Comparison of ENCODE assay signal across 1 cellular context in genomic region chr22:19852177-19852781, GRCh38.
TF ChIP-seq lines count a peak whose summit lies in the region.

No MANE protein-coding gene starts in this region.

TF ChIP-seq in IMR-90, 13 proteins besides CTCF, POLR2A, EP300 and RAD21:
- TF ChIP-seq USF2 (IDR thresholded peaks at IDR 0.05; ENCODE audit: low read depth, low read length), result no peak
- TF ChIP-seq SMC3 (IDR thresholded peaks at IDR 0.05; ENCODE audit: low read depth, low read length), result no peak
- no peak for TF ChIP-seq ELK1 (IDR thresholded peaks at IDR 0.05; ENCODE audit: borderline replicate concordance, low read depth, low read length)
- TF ChIP-seq RFX5 (IDR thresholded peaks at IDR 0.05; ENCODE audit: low read depth, low read length), result no peak
- no peak for TF ChIP-seq MXI1 (IDR thresholded peaks at IDR 0.05; ENCODE audit: borderline replicate concordance, low read depth, low read length)
- TF ChIP-seq CEBPB (IDR thresholded peaks at IDR 0.05; ENCODE audit: low read depth, low read length), result no peak
- no peak for TF ChIP-seq MAZ (IDR thresholded peaks at IDR 0.05; ENCODE audit: borderline replicate concordance, low read depth, low read length)
- TF ChIP-seq MAFK (IDR thresholded peaks at IDR 0.05; ENCODE audit: low read depth, low read length), result no peak
- no peak for TF ChIP-seq FOS (IDR thresholded peaks at IDR 0.05; ENCODE audit: low read depth, low read length)
- no peak for TF ChIP-seq NFE2L2 (IDR thresholded peaks at IDR 0.05; ENCODE audit: low read depth, low read length)
- TF ChIP-seq BHLHE40 (IDR thresholded peaks at IDR 0.05; ENCODE audit: low read depth, low read length), result no peak
- TF ChIP-seq CHD1 (IDR thresholded peaks at IDR 0.05; ENCODE audit: low read depth, low read length), result no peak
- TF ChIP-seq RCOR1 (IDR thresholded peaks at IDR 0.05; ENCODE audit: insufficient replicate concordance, low read length), result no peak
